In the genomic region with DNA sequence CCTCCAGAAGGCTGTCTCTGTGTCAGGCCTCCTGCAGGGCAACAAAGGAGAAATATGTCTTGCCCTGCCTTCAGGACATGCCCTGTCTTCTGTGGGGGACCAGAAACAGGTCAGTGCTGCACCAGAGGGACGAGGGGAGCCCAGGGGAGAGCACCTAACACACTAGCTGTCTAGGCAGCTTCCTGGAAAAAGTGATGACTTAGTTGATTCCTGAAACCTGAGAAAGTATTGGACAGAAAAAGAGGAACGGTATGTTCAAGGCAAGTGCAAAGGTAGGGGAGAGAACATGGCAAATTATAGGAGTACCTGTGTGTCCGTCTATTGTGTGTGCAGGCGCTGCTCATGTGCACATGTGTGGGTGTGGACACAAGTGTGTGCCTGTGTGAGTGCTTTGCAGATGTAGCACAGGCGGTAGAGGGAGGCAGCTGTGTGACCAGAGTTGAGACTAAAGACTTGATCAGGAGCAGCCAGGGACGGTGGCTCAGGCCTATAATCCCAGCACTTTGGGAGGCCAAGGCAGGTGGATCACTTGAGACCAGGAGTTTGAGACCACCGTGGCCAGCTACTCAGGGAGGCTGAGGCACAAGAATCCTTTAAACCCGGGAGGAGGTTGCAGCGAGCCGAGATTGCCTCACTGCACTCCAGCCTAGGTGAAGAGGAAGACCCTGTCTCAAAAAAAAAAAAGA, we compare ENCODE assay signal across 1 cellular context.
TF ChIP-seq lines count a peak whose summit lies in the region.

No MANE protein-coding gene starts in this region.

TF ChIP-seq in HepG2, 621 proteins besides CTCF, POLR2A, EP300 and RAD21:
- TF ChIP-seq MAFK (conservative IDR thresholded peaks at IDR 0.05 in 1 of 2, IDR thresholded peaks at IDR 0.05 in 1 of 2; ENCODE audit: low read length in 2 of 2) (peak; percentile 95 to 96), MAFF (IDR thresholded peaks at IDR 0.05; ENCODE audit: low read depth, low read length) (peak; percentile 94), EZH2 (conservative IDR thresholded peaks at IDR 0.05; ENCODE audit: low read depth, low read length) (no peak)
